1 cellular context compared by ENCODE assay signal in genomic region chr16:21339269-21339641, GRCh38.
A peak's percentile ranks its signal among the peaks of the same experiment; 100 is the strongest.
TF ChIP-seq lines count a peak whose summit lies in the region.

No MANE protein-coding gene starts in this region.

TF ChIP-seq in HepG2, 621 proteins besides CTCF, POLR2A, EP300 and RAD21 (continued from another document):
- 0 out of 4 replicates have a peak, but pooled peaks of 1 of the 2 experiments have one; percentile 34 for TF ChIP-seq HMGXB4 (CRISPR knock-in tag; IDR thresholded peaks at IDR 0.05; ENCODE audit: borderline replicate concordance in 1 of 2, low read depth in 1 of 2)
- no peak for TF ChIP-seq RXRA (CRISPR knock-in tag; IDR thresholded peaks at IDR 0.05)
- 0 out of 2 replicates have a peak, but pooled peaks have one; percentile 26 for TF ChIP-seq ZSCAN21 (CRISPR knock-in tag; IDR thresholded peaks at IDR 0.05; ENCODE audit: borderline replicate concordance)
- TF ChIP-seq, protein P1, sequence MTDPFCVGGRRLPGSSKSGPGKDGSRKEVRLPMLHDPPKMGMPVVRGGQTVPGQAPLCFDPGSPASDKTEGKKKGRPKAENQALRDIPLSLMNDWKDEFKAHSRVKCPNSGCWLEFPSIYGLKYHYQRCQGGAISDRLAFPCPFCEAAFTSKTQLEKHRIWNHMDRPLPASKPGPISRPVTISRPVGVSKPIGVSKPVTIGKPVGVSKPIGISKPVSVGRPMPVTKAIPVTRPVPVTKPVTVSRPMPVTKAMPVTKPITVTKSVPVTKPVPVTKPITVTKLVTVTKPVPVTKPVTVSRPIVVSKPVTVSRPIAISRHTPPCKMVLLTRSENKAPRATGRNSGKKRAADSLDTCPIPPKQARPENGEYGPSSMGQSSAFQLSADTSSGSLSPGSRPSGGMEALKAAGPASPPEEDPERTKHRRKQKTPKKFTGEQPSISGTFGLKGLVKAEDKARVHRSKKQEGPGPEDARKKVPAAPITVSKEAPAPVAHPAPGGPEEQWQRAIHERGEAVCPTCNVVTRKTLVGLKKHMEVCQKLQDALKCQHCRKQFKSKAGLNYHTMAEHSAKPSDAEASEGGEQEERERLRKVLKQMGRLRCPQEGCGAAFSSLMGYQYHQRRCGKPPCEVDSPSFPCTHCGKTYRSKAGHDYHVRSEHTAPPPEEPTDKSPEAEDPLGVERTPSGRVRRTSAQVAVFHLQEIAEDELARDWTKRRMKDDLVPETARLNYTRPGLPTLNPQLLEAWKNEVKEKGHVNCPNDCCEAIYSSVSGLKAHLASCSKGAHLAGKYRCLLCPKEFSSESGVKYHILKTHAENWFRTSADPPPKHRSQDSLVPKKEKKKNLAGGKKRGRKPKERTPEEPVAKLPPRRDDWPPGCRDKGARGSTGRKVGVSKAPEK (CRISPR knock-in tag; IDR thresholded peaks at IDR 0.05; ENCODE audit: borderline replicate concordance) = 0 out of 2 replicates have a peak, but pooled peaks have one; percentile 65
- 0 out of 2 replicates have a peak, but pooled peaks have one; percentile 42 for TF ChIP-seq ZNF33B (CRISPR knock-in tag; IDR thresholded peaks at IDR 0.05)
